In the genomic region with DNA sequence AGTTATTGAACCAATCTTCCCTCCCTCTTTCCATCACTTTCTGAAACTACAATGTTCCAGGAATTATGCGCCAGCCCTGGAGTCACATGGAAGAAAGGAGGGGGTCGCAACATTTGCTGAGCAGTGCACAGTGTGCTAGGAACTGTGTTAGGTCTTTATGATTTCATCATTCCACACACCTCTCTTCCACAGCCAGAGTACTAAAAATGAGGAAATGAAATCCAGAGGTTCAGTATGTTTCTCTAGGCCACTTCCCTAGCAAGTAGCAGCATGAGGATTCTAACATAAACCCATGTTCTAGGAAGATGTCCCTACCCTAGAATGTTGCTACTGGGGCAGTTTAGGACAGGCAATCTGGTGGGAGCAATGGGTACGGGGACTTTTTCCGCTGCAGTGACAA, we compare ENCODE assay signal across 14 cellular contexts.
A peak's percentile ranks its signal among the peaks of the same experiment; 100 is the strongest.
DNase-seq lines count a peak whose midpoint lies in the region; ATAC-seq lines count a peak whose summit lies in the region.
"Had no signal": no experiment of that assay in that cellular context is flagged by ENCODE, and none has a peak within 500 bp of the region (broad histone marks: within the 10 kb centered on the region; RNA-seq: fewer than 3 reads in every experiment).

No MANE protein-coding gene starts in this region.

- peaks cover 39% of the 10 kb centered on the region for H3F3A ChIP-seq in GM23248 (ENCODE audit: insufficient read depth)

- intact Hi-C loops in left ventricle myocardium superior (cut with micrococcal nuclease) (no loop called here), sciatic nerve (cut with DNase I) (no loop called here)

- in situ Hi-C loops in GM23248 (cut with MboI), result no loop called here

- no peaks in the 10 kb centered on the region for H3K9me2 ChIP-seq in GM23248 (ENCODE audit: insufficient read depth)

- ATAC-seq in left ventricle myocardium superior (peak; percentile 44), sciatic nerve (peak; percentile 52)
- ATAC-seq: activated CD4-positive, CD25-positive, alpha-beta regulatory T cell treated with anti-CD3 and anti-CD28 coated beads, Interleukin-2, amount 50 U/mL, for 24 hours; CD8-positive, alpha-beta T cell; stimulated activated memory B cell treated with anti-CD40 and anti-IgM and Interleukin-4, amounts not matched to agents 10 μg/mL and 1 μg/mL and 100 μg/mL, for 72 hours had no signal

- no peaks in the 10 kb centered on the region for H3K27me3 ChIP-seq in GM23248 (replicated peaks; ENCODE audit: insufficient read depth)

- no peak overlapping the region for H2AFZ ChIP-seq in GM23248

- DNase-seq in GM23248 (no peak), NOMO-1 treated with DMSO at 0.1 percent for 48 hours (lab: John Stamatoyannopoulos, UW; ENCODE audit: unreplicated experiment) (peak; percentile 63), left ventricle myocardium superior (no peak), sciatic nerve (ENCODE audit: low spot score) (no peak), NCI-H446 treated with DMSO at 0.1 percent for 48 hours (lab: John Stamatoyannopoulos, UW) (no peak), NCI-H2171 treated with DMSO at 0.1 percent for 48 hours (lab: John Stamatoyannopoulos, UW) (no peak), NCI-H524 (lab: John Stamatoyannopoulos, UW) (no peak)
- DNase-seq: CD8-positive, alpha-beta T cell; GDM1; HCEC 1CT; stimulated activated CD4-positive, alpha-beta T cell treated with anti-CD3 and anti-CD28 coated beads, Interleukin-4, amount 100 ng/mL, for 4 hours; SW 1271 had no signal

- peaks cover 42% of the 10 kb centered on the region for H3K4me1 ChIP-seq in GM23248 (ENCODE audit: insufficient read depth)

- no peak overlapping the region for H3K4me3 ChIP-seq in GM23248

- peak overlapping the region; percentile 72; the same call in 1 of the 2 replicates for H3K9ac ChIP-seq in GM23248

- peak overlapping the region; percentile 91 for H3K27ac ChIP-seq in GM23248

- peaks cover 42% of the 10 kb centered on the region for H3K79me2 ChIP-seq in GM23248 (ENCODE audit: insufficient read depth)

- H4K20me1 ChIP-seq in GM23248 (ENCODE audit: insufficient read depth), result no peaks in the 10 kb centered on the region

- H3K4me2 ChIP-seq in GM23248 (ENCODE audit: unreplicated experiment), result peak overlapping the region; percentile 87

- H3K36me3 ChIP-seq in GM23248 (ENCODE audit: low read depth), result no peaks in the 10 kb centered on the region

- no peaks in the 10 kb centered on the region for H3K9me3 ChIP-seq in GM23248 (ENCODE audit: low read depth)

- 57 to 61% methylated on average over 4 of the region's 4 CpGs for WGBS in GM23248 (ENCODE audit: low coverage in 1 of 2, low lambda C conversion rate in 2 of 2, missing lambda C conversion rate in 2 of 2), 2 experiments
